Comparison of ENCODE assay signal across 24 cellular contexts in genomic region chr2:101331202-101331601, GRCh38. TPM values are rescaled to one million over a fixed set of nuclear protein-coding genes. Genes with fewer than 3 reads are reported as not detected.
DNase-seq lines count a peak whose midpoint lies in the region; ATAC-seq, FAIRE-seq and TF ChIP-seq lines count a peak whose summit lies in the region.
"Had no signal": no experiment of that assay in that cellular context is flagged by ENCODE, and none has a peak within 500 bp of the region (broad histone marks: within the 10 kb centered on the region; RNA-seq: fewer than 3 reads in every experiment).

No MANE protein-coding gene starts in this region.

- H3K27ac ChIP-seq in CD4-positive, alpha-beta T cell (ENCODE audit: low read depth, low read length), result peak overlapping the region; percentile 6
- H3K27ac ChIP-seq in HUES64 (ENCODE audit: low read depth, low read length) (no peak overlapping the region; the same call in 1 of the 2 replicates), kidney (ENCODE audit: low read depth in 2 of 2, low read length in 2 of 2) (no peak overlapping the region), body of pancreas (peak overlapping the region in 2 of 4 donors; percentile 45 to 47)
- peak overlapping the region; percentile 50 for H3K27ac ChIP-seq in effector memory CD4-positive, alpha-beta T cell (ENCODE audit: insufficient read depth, low read length, poor library complexity, severe bottlenecking)
- H3K27ac ChIP-seq: RWPE1 had no signal

- H3K4me1 Mint-ChIP-seq in CD4-positive, alpha-beta T cell (ENCODE audit: low read depth), result peaks cover 25% of the 10 kb centered on the region
- peaks cover 21% of the 10 kb centered on the region for H3K4me1 Mint-ChIP-seq in neural crest cell

- WGBS in HUES64, result 92% methylated on average over 2 of the region's 2 CpGs
- 67 to 72% methylated on average over 2 of the region's 2 CpGs for WGBS in body of pancreas, 2 donors

- H3K27me3 Mint-ChIP-seq in CD4-positive, alpha-beta T cell, result no peaks in the 10 kb centered on the region
- no peaks in the 10 kb centered on the region for H3K27me3 Mint-ChIP-seq in neural crest cell (ENCODE audit: low read depth)
- H3K27me3 Mint-ChIP-seq: IgD-negative memory B cell; stimulated activated naive CD8-positive, alpha-beta T cell treated with anti-CD3 and anti-CD28 coated beads, Interleukin-15, Interleukin-2, amounts not matched to agents 100 ng/mL and 50 ng/mL, for 24 hours had no signal

- no peak overlapping the region for H3K4me3 ChIP-seq in HUES64 (ENCODE audit: low read length)
- no peak overlapping the region for H3K4me3 ChIP-seq in effector memory CD4-positive, alpha-beta T cell (ENCODE audit: insufficient read depth, low read depth, low read length, poor library complexity, severe bottlenecking)
- no peak overlapping the region for H3K4me3 ChIP-seq in kidney (ENCODE audit: low read length in 2 of 2)
- no peak overlapping the region for H3K4me3 ChIP-seq in body of pancreas
- H3K4me3 ChIP-seq: sigmoid colon had no signal

- CTCF ChIA-PET in CD4-positive, alpha-beta T cell (lab: Charles Lee), result interaction anchor here (0.9 to 5.5 kb wide), 4 partner anchors 11 to 79 kb away, joined by 3 to 31 read pairs (median 4); partner anchors contain the start of gene CREG2

- H3K9me3 Mint-ChIP-seq in CD4-positive, alpha-beta T cell, result no peaks in the 10 kb centered on the region
- H3K9me3 Mint-ChIP-seq in neural crest cell, result no peaks in the 10 kb centered on the region
- H3K9me3 Mint-ChIP-seq: activated T-helper 2 cell treated with anti-CD3 and anti-CD28 coated beads, Interferon-gamma antibody, Interleukin-2, Interleukin-4, amounts not matched to agents 10 μg/mL and 5 μg/mL and 100 μg/mL, durations not matched to agents 14 hours and 24 hours and 36 hours; IgD-negative memory B cell; stimulated activated naive CD8-positive, alpha-beta T cell treated with anti-CD3 and anti-CD28 coated beads, Interleukin-15, Interleukin-2, amounts not matched to agents 100 ng/mL and 50 ng/mL, for 24 hours had no signal

- H3K36me3 ChIP-seq in HUES64 (ENCODE audit: insufficient read depth, low read length) (no peaks in the 10 kb centered on the region), kidney (ENCODE audit: control insufficient read depth in 1 of 2, insufficient read depth in 2 of 2, low read length in 2 of 2) (no peaks in the 10 kb centered on the region), body of pancreas (replicated peaks in 1 of 2; ENCODE audit: insufficient read depth in 1 of 2, low read depth in 2 of 2) (no peaks in the 10 kb centered on the region)
- no peaks in the 10 kb centered on the region for H3K36me3 ChIP-seq in effector memory CD4-positive, alpha-beta T cell (ENCODE audit: control insufficient read depth, insufficient read depth, low read length)
- H3K36me3 ChIP-seq: sigmoid colon had no signal

- H3K9ac ChIP-seq in HUES64 (ENCODE audit: low read depth, low read length) (peak overlapping the region; percentile 6; the same call in 1 of the 2 replicates), kidney (ENCODE audit: low read length in 2 of 2) (no peak overlapping the region)

- no peak for ATAC-seq in CD4-positive, alpha-beta T cell (ENCODE audit: poor library complexity)
- no peak for ATAC-seq in body of pancreas

- no peaks in the 10 kb centered on the region for H3K27me3 ChIP-seq in CD4-positive, alpha-beta T cell (ENCODE audit: control insufficient read depth, insufficient read depth, low read length)
- no peaks in the 10 kb centered on the region for H3K27me3 ChIP-seq in HUES64 (ENCODE audit: insufficient read depth, low read length)
- H3K27me3 ChIP-seq in effector memory CD4-positive, alpha-beta T cell (replicated peaks; ENCODE audit: control insufficient read depth, insufficient read depth, low read length, poor library complexity, severe bottlenecking), result no peaks in the 10 kb centered on the region
- H3K27me3 ChIP-seq in body of pancreas, result no peaks in the 10 kb centered on the region
- H3K27me3 ChIP-seq: foreskin keratinocyte, sigmoid colon had no signal

- no peaks in the 10 kb centered on the region for H3K9me3 ChIP-seq in CD4-positive, alpha-beta T cell (ENCODE audit: control insufficient read depth, low read length)
- H3K9me3 ChIP-seq in HUES64 (ENCODE audit: insufficient read depth, low read depth, low read length) (no peaks in the 10 kb centered on the region), kidney (ENCODE audit: control insufficient read depth in 1 of 2, low read length in 2 of 2) (no peaks in the 10 kb centered on the region), body of pancreas (no peaks in the 10 kb centered on the region)
- no peaks in the 10 kb centered on the region for H3K9me3 ChIP-seq in effector memory CD4-positive, alpha-beta T cell (ENCODE audit: control insufficient read depth, low read length)
- H3K9me3 ChIP-seq: sigmoid colon had no signal

- intact Hi-C loops in CD4-positive, alpha-beta T cell (cut with DNase I, micrococcal nuclease), result no loop called here
- intact Hi-C loops in kidney (cut with DNase I) (no loop called here), body of pancreas (cut with DNase I) (no loop called here)

- peak overlapping the region; percentile 65 for H3K4me3 Mint-ChIP-seq in CD4-positive, alpha-beta T cell
- H3K4me3 Mint-ChIP-seq in neural crest cell, result no peak overlapping the region
- H3K4me3 Mint-ChIP-seq: IgD-negative memory B cell had no signal

- FAIRE-seq in kidney (lab: Jason Lieb, UNC), result no peak

- POLR2A ChIA-PET in CD4-positive, alpha-beta T cell (lab: Charles Lee), result interaction anchor here (0.6 to 4.9 kb wide), 5 partner anchors 11 to 30 kb away, joined by 3 to 79 read pairs (median 17); partner anchors contain the start of gene RNF149

- H3K4me1 ChIP-seq in HUES64 (ENCODE audit: insufficient read depth, low read length), result peaks cover 32% of the 10 kb centered on the region
- H3K4me1 ChIP-seq in effector memory CD4-positive, alpha-beta T cell (ENCODE audit: control insufficient read depth, insufficient read depth, low read length, poor library complexity, severe bottlenecking), result peaks cover 36% of the 10 kb centered on the region
- H3K4me1 ChIP-seq in kidney (ENCODE audit: control insufficient read depth in 1 of 2, insufficient read depth in 1 of 2, low read depth in 1 of 2, low read length in 2 of 2), result peaks cover 0 to 4% of the 10 kb centered on the region in 2 donors
- peaks cover 17% of the 10 kb centered on the region for H3K4me1 ChIP-seq in body of pancreas

- H3K36me3 Mint-ChIP-seq in CD4-positive, alpha-beta T cell (ENCODE audit: low read depth), result no peaks in the 10 kb centered on the region
- no peaks in the 10 kb centered on the region for H3K36me3 Mint-ChIP-seq in neural crest cell (ENCODE audit: low read depth)
- H3K36me3 Mint-ChIP-seq: IgD-negative memory B cell had no signal

- no peak for DNase-seq in CD4-positive, alpha-beta T cell
- no peak for DNase-seq in effector memory CD4-positive, alpha-beta T cell
- DNase-seq in neural crest cell (ENCODE audit: low read depth, low spot score) (no peak), kidney (no peak), superior temporal gyrus (ENCODE audit: extremely low spot score) (no peak), body of pancreas (no peak), cerebellum (ENCODE audit: low spot score) (no peak)
- DNase-seq: activated CD8-positive, alpha-beta memory T cell treated with anti-CD3 and anti-CD28 coated beads for 24 hours; Calu3; cerebellar nuclear complex; H7; MV-4-11; NCI-H1930; NCI-H446; sigmoid colon; stimulated activated CD4-positive, alpha-beta T cell treated with anti-CD3 and anti-CD28 coated beads, Interleukin-1b, Interleukin-23, amount 100 ng/mL, for 48 hours; T-helper 2 cell had no signal

- TF ChIP-seq POLR2A in body of pancreas (IDR thresholded peaks at IDR 0.05), result no peak

- no peak for TF ChIP-seq CTCF in CD4-positive, alpha-beta T cell (IDR thresholded peaks at IDR 0.05)
- TF ChIP-seq CTCF in neural crest cell (conservative IDR thresholded peaks at IDR 0.05) (no peak), kidney (IDR thresholded peaks at IDR 0.05; ENCODE audit: borderline replicate concordance, extremely low read depth, insufficient read depth) (no peak), body of pancreas (IDR thresholded peaks at IDR 0.05) (no peak)

- no peak overlapping the region for H3K27ac Mint-ChIP-seq in CD4-positive, alpha-beta T cell
- H3K27ac Mint-ChIP-seq in neural crest cell (ENCODE audit: unreplicated experiment), result peak overlapping the region; percentile 98
- H3K27ac Mint-ChIP-seq: IgD-negative memory B cell had no signal

RNA-seq across cellular contexts. Expression of gene RNF149, which starts 22.7 kb away (rescaled TPM):
- total RNA-seq in CD4-positive, alpha-beta T cell, result 100 to 1,000 TPM; 139 to 150 TPM
- 14.5 TPM for polyA plus RNA-seq in HUES64 (2013, experiment 1 of 2)
- polyA plus RNA-seq in HUES64 (2013, experiment 2 of 2), result 16.4 TPM
- total RNA-seq in neural crest cell, result 27.2 and 27.4 TPM in 2 replicates
- 75.8 TPM for total RNA-seq in kidney
- 30.1 TPM for polyA plus RNA-seq in kidney (ENCODE audit: insufficient read depth, low read depth, low replicate concordance)
- 10 to 100 TPM; 38.6 to 47.7 TPM for total RNA-seq in body of pancreas
- 69.5 TPM for total RNA-seq in cerebellum

RNA-seq across cellular contexts. Expression of gene CREG2, which starts 56.1 kb away (rescaled TPM):
- total RNA-seq in CD4-positive, alpha-beta T cell, result under 1 TPM in 1 of 2 experiments, not detected in 1; 0.03 TPM
- 0.60 TPM for polyA plus RNA-seq in HUES64 (2013, experiment 1 of 2)
- polyA plus RNA-seq in HUES64 (2013, experiment 2 of 2), result 0.51 TPM
- total RNA-seq in neural crest cell, result 0.63 TPM in 1 of 2 replicates, not detected in the other
- total RNA-seq in kidney, result 0.69 TPM
- polyA plus RNA-seq in kidney (ENCODE audit: insufficient read depth, low read depth, low replicate concordance), result not detected
- not detected for total RNA-seq in body of pancreas
- 8.6 TPM for total RNA-seq in cerebellum
- total RNA-seq: activated T-helper 2 cell treated with anti-CD3 and anti-CD28 coated beads, Interferon-gamma antibody, Interleukin-2, Interleukin-4, amounts not matched to agents 10 μg/mL and 5 μg/mL and 100 μg/mL, durations not matched to agents 14 hours and 24 hours and 36 hours; osteocyte had no signal

Comparison
In these comparisons a context has a peak if more than half of its experiments do, and no peak if none do; other contexts are left out.
1. H3K27ac ChIP-seq: peak in CD4-positive, alpha-beta T cell (single experiment) and effector memory CD4-positive, alpha-beta T cell (single experiment); none in HUES64 (single experiment) and kidney (0 of 2).